ENCODE assay signal across 8 cellular contexts in the genomic region with DNA sequence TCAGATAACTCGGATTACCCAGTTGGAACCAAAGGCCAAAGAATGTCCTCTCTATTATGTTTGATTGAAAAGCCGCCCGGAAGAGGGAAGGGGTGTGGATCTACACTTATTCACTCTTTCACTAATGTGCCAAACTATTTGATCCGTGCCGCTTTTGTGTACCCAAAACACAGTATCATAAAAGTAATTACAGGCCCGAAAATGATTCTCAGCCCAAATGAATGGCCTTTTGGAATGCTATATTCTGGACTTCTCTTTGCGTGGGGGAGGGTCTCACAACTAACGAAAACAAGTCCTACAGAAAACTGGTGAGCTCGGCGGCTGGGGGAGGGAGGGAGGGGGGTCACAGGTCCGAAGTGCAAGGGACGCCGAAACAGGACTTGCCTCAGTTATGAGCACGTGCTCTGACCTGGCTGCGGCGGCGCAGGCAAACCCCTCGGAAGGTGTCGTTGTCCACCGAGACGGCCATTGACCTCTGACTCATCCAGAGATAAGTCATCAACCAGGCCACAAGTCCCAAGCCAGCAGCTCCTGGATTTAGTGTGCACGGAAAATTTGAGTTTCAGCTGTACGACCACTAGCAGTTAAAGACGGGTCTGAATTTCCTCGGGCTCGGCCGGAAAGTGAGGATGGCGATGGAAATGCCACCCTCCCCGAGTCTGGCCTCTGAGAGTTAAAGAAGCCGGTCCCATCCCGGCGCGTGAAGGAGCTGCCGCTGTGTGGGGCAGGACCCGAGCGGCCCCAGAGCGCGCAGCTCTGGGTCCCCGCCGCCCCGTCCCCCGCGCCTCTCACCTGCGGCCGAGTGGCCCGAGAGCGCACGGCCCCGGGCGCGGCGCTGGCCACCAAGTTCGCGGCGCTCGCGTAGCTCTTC. TPM values are rescaled to one million over a fixed set of nuclear protein-coding genes. Genes with fewer than 3 reads are reported as not detected.
DNase-seq lines count a peak whose midpoint lies in the region; ATAC-seq and TF ChIP-seq lines count a peak whose summit lies in the region.

No MANE protein-coding gene starts in this region.

- H3K27ac ChIP-seq in HUES64 (ENCODE audit: low read depth, low read length), result peak overlapping the region; percentile 85
- H3K27ac ChIP-seq in prostate gland, result peak overlapping the region; percentile 84 to 88

- H3K4me1 ChIP-seq in HUES64 (ENCODE audit: insufficient read depth, low read length) (peaks cover 27% of the 10 kb centered on the region), prostate gland (replicated peaks) (no peaks in the 10 kb centered on the region)

- H3K27me3 Mint-ChIP-seq in Calu3 (ENCODE audit: unreplicated experiment), result no peaks in the 10 kb centered on the region

- TF ChIP-seq POLR2A in prostate gland (IDR thresholded peaks at IDR 0.05), result no peak

- under 1% methylated on average over 57 of the region's 57 CpGs for WGBS in HUES64
- 2% methylated on average over 25 of the region's 57 CpGs for WGBS in prostate gland

- no peaks in the 10 kb centered on the region for H3K9me3 Mint-ChIP-seq in Calu3 (ENCODE audit: low read depth, unreplicated experiment)

- DNase-seq in Calu3 (peak; percentile 54), astrocyte of the hippocampus (ENCODE audit: low read depth, low spot score) (peak; percentile 74), hepatic stellate cell (ENCODE audit: low spot score) (peak; percentile 37), prostate gland (ENCODE audit: low spot score) (peak; percentile 40), GM19240 (ENCODE audit: insufficient read length, low spot score) (no peak), NCI-H226 (no peak)

- TF ChIP-seq CTCF in Calu3 (IDR thresholded peaks at IDR 0.05; ENCODE audit: unreplicated experiment) (no peak), prostate gland (IDR thresholded peaks at IDR 0.05) (no peak)

- H3K4me3 Mint-ChIP-seq in Calu3 (ENCODE audit: low read depth, unreplicated experiment), result peak overlapping the region; percentile 85

- peak overlapping the region; percentile 2 for H3K27ac Mint-ChIP-seq in Calu3 (ENCODE audit: unreplicated experiment)

- no peaks in the 10 kb centered on the region for H3K36me3 ChIP-seq in HUES64 (ENCODE audit: insufficient read depth, low read length)
- no peaks in the 10 kb centered on the region for H3K36me3 ChIP-seq in prostate gland

- H3K4me3 ChIP-seq in HUES64 (ENCODE audit: low read length) (peak overlapping the region; percentile 94), prostate gland (peak overlapping the region; percentile 67 to 79)

- H3K36me3 Mint-ChIP-seq in Calu3 (ENCODE audit: insufficient read depth, unreplicated experiment), result peaks cover 17% of the 10 kb centered on the region

- intact Hi-C loops in Calu3 (cut with micrococcal nuclease; ENCODE audit: unreplicated experiment) (no loop called here), prostate gland (cut with DNase I) (no loop called here)

- peaks cover 56% of the 10 kb centered on the region for H3K4me1 Mint-ChIP-seq in Calu3 (ENCODE audit: low read depth, unreplicated experiment)

- CTCF ChIA-PET in Calu3 (lab: Charles Lee), result no interaction called here

- no peak for ATAC-seq in HG03159 (IDR thresholded peaks at IDR 0.05; ENCODE audit: unreplicated experiment)

- H3K9me3 ChIP-seq in HUES64 (ENCODE audit: insufficient read depth, low read depth, low read length), result no peaks in the 10 kb centered on the region
- H3K9me3 ChIP-seq in prostate gland, result no peaks in the 10 kb centered on the region

- no TSS peak for BruUV-seq in Calu3 (replicated peaks; lab: Mats Ljungman, UMichigan)

- H3K27me3 ChIP-seq in HUES64 (ENCODE audit: insufficient read depth, low read length) (no peaks in the 10 kb centered on the region; the same call in 1 of the 2 replicates), prostate gland (replicated peaks; ENCODE audit: insufficient read depth) (no peaks in the 10 kb centered on the region)

- H3K9ac ChIP-seq in HUES64 (ENCODE audit: low read depth, low read length), result peak overlapping the region; percentile 98

RNA-seq across cellular contexts. Expression of gene SH3D19, which starts 0.7 kb away (rescaled TPM):
- total RNA-seq in Calu3 (2022) (15.5 and 16.8 TPM in 2 replicates), prostate gland (10 to 100 TPM; 27.1 to 61.1 TPM)
- 29.1 TPM for polyA plus RNA-seq in HUES64 (2013, experiment 1 of 2)
- 32.6 TPM for polyA plus RNA-seq in HUES64 (2013, experiment 2 of 2)

RNA-seq across cellular contexts. Expression of gene PRSS48, which starts 47.7 kb away (rescaled TPM):
- total RNA-seq in Calu3 (2022) (not detected in 2 replicates), prostate gland (not detected)
- polyA plus RNA-seq in HUES64 (2013, experiment 1 of 2), result not detected
- polyA plus RNA-seq in HUES64 (2013, experiment 2 of 2), result not detected

Comparison
In these comparisons a context has a peak if more than half of its experiments do, and no peak if none do; other contexts are left out.
1. DNase-seq: peak in Calu3 (single experiment), astrocyte of the hippocampus (single experiment), hepatic stellate cell (single experiment) and prostate gland (single experiment); none in GM19240 (single experiment) and NCI-H226 (single experiment).